8 cellular contexts compared by ENCODE assay signal in genomic region chr18:2881490-2882195, GRCh38. TPM values are rescaled to one million over a fixed set of nuclear protein-coding genes. Genes with fewer than 3 reads are reported as not detected.
A peak's percentile ranks its signal among the peaks of the same experiment; 100 is the strongest.
DNase-seq lines count a peak whose midpoint lies in the region; ATAC-seq and TF ChIP-seq lines count a peak whose summit lies in the region.
"Had no signal": no experiment of that assay in that cellular context is flagged by ENCODE, and none has a peak within 500 bp of the region (broad histone marks: within the 10 kb centered on the region; RNA-seq: fewer than 3 reads in every experiment).

No MANE protein-coding gene starts in this region.

- WGBS in heart right ventricle, 2 donors, result 59 to 60% methylated on average over 18 of the region's 18 CpGs

- peaks cover 34% of the 10 kb centered on the region for H3K4me1 Mint-ChIP-seq in activated T-helper 2 cell treated with anti-CD3 and anti-CD28 coated beads, Interferon-gamma antibody, Interleukin-2, Interleukin-4, amounts not matched to agents 10 μg/mL and 5 μg/mL and 100 μg/mL, durations not matched to agents 14 hours and 24 hours and 36 hours (ENCODE audit: low read depth)
- peaks cover 7% of the 10 kb centered on the region for H3K4me1 Mint-ChIP-seq in glutamatergic neuron (ENCODE audit: low read depth, unreplicated experiment)

- peak; percentile 52 to 81 (median 76) for ATAC-seq in heart right ventricle

- DNase-seq in GM03348 (ENCODE audit: low spot score), result peak; percentile 92
- no peak for DNase-seq in activated T-helper 2 cell treated with anti-CD3 and anti-CD28 coated beads, Interferon-gamma antibody, Interleukin-2, Interleukin-4, amounts not matched to agents 10 μg/mL and 5 μg/mL and 100 μg/mL, durations not matched to agents 14 hours and 24 hours and 36 hours (ENCODE audit: low spot score)
- peak in 1 of 2 donors; percentile 46 for DNase-seq in heart right ventricle
- no peak for DNase-seq in D341Med (ENCODE audit: low spot score)
- no peak for DNase-seq in glutamatergic neuron
- DNase-seq in NCI-H1105 treated with DMSO at 0.1 percent for 48 hours (lab: John Stamatoyannopoulos, UW), result no peak
- DNase-seq: SHP77 treated with DMSO at 0.1 percent for 48 hours had no signal

- intact Hi-C loops in activated T-helper 2 cell treated with anti-CD3 and anti-CD28 coated beads, Interferon-gamma antibody, Interleukin-2, Interleukin-4, amounts not matched to agents 10 μg/mL and 5 μg/mL and 100 μg/mL, durations not matched to agents 14 hours and 24 hours and 36 hours (cut with micrococcal nuclease), result loop anchor here (2.0 kb wide), 1 partner anchor 31 kb away; no protein-coding TSS in a partner anchor
- intact Hi-C loops in heart right ventricle (cut with DNase I), result no loop called here

- H3K27ac ChIP-seq in heart right ventricle (peak overlapping the region in 8 of 10 donors; percentile 37 to 75 (median 58)), skin epidermis (peak overlapping the region in 18 of 21 experiments; percentile 8 to 89 (median 46))

- H3K4me3 ChIP-seq in heart right ventricle (no peak overlapping the region), skin epidermis (no peak overlapping the region)

- H3K27me3 Mint-ChIP-seq in activated T-helper 2 cell treated with anti-CD3 and anti-CD28 coated beads, Interferon-gamma antibody, Interleukin-2, Interleukin-4, amounts not matched to agents 10 μg/mL and 5 μg/mL and 100 μg/mL, durations not matched to agents 14 hours and 24 hours and 36 hours (ENCODE audit: low read depth), result no peaks in the 10 kb centered on the region
- peaks cover 8% of the 10 kb centered on the region for H3K27me3 Mint-ChIP-seq in glutamatergic neuron (ENCODE audit: unreplicated experiment)

- H3K4me1 ChIP-seq in heart right ventricle, result peaks cover 3 to 46% (median 30%) of the 10 kb centered on the region in 9 donors

- peaks cover 26% of the 10 kb centered on the region for H3K36me3 Mint-ChIP-seq in activated T-helper 2 cell treated with anti-CD3 and anti-CD28 coated beads, Interferon-gamma antibody, Interleukin-2, Interleukin-4, amounts not matched to agents 10 μg/mL and 5 μg/mL and 100 μg/mL, durations not matched to agents 14 hours and 24 hours and 36 hours (ENCODE audit: low read depth)
- H3K36me3 Mint-ChIP-seq in glutamatergic neuron (ENCODE audit: unreplicated experiment), result no peaks in the 10 kb centered on the region

- H3K36me3 ChIP-seq in heart right ventricle, result peaks cover 0 to 19% (median 0%) of the 10 kb centered on the region in 9 donors

- H3K4me3 Mint-ChIP-seq in activated T-helper 2 cell treated with anti-CD3 and anti-CD28 coated beads, Interferon-gamma antibody, Interleukin-2, Interleukin-4, amounts not matched to agents 10 μg/mL and 5 μg/mL and 100 μg/mL, durations not matched to agents 14 hours and 24 hours and 36 hours (ENCODE audit: low read depth), result peak overlapping the region; percentile 52
- no peak overlapping the region for H3K4me3 Mint-ChIP-seq in glutamatergic neuron (ENCODE audit: unreplicated experiment)

- TF ChIP-seq CTCF in heart right ventricle (IDR thresholded peaks at IDR 0.05) (peak in 1 of 9 donors; percentile 10), glutamatergic neuron (IDR thresholded peaks at IDR 0.05; ENCODE audit: partially characterized antibody, unreplicated experiment) (no peak)

- peaks cover 8% of the 10 kb centered on the region for H3K9me3 Mint-ChIP-seq in activated T-helper 2 cell treated with anti-CD3 and anti-CD28 coated beads, Interferon-gamma antibody, Interleukin-2, Interleukin-4, amounts not matched to agents 10 μg/mL and 5 μg/mL and 100 μg/mL, durations not matched to agents 14 hours and 24 hours and 36 hours
- H3K9me3 Mint-ChIP-seq in glutamatergic neuron (ENCODE audit: unreplicated experiment), result peaks cover 5% of the 10 kb centered on the region

- H3K27ac Mint-ChIP-seq in activated T-helper 2 cell treated with anti-CD3 and anti-CD28 coated beads, Interferon-gamma antibody, Interleukin-2, Interleukin-4, amounts not matched to agents 10 μg/mL and 5 μg/mL and 100 μg/mL, durations not matched to agents 14 hours and 24 hours and 36 hours, result peak overlapping the region; percentile 68
- no peak overlapping the region for H3K27ac Mint-ChIP-seq in glutamatergic neuron (ENCODE audit: unreplicated experiment)

- H3K9me3 ChIP-seq in heart right ventricle, result peaks cover 0 to 4% (median 0%) of the 10 kb centered on the region in 11 donors

- no peaks in the 10 kb centered on the region for H3K27me3 ChIP-seq in heart right ventricle

RNA-seq across cellular contexts. Expression of gene EMILIN2, which starts 34.8 kb away (rescaled TPM):
- total RNA-seq in activated T-helper 2 cell treated with anti-CD3 and anti-CD28 coated beads, Interferon-gamma antibody, Interleukin-2, Interleukin-4, amounts not matched to agents 10 μg/mL and 5 μg/mL and 100 μg/mL, durations not matched to agents 14 hours and 24 hours and 36 hours, result 53.4 and 53.5 TPM in 2 replicates
- total RNA-seq in heart right ventricle, result 10 to 100 TPM in 9 of 10 donors, 1 to 10 TPM in 1; 9.5 to 50.5 (median 19.6) TPM
- 10 to 100 TPM; 15.4 to 34.8 TPM for polyA plus RNA-seq in heart right ventricle
- total RNA-seq in glutamatergic neuron (ENCODE audit: unreplicated experiment), result 4.1 TPM
